ENCODE assay signal across 11 cellular contexts in genomic region chr14:102565331-102565887, GRCh38. TPM values are rescaled to one million over a fixed set of nuclear protein-coding genes. Genes with fewer than 3 reads are reported as not detected.
DNase-seq lines count a peak whose midpoint lies in the region; ATAC-seq and TF ChIP-seq lines count a peak whose summit lies in the region.
"Had no signal": no experiment of that assay in that cellular context is flagged by ENCODE, and none has a peak within 500 bp of the region (broad histone marks: within the 10 kb centered on the region; RNA-seq: fewer than 3 reads in every experiment).

No MANE protein-coding gene starts in this region.

- CTCF ChIA-PET in MCF 10A (lab: Yijun Ruan, JAX) = interaction anchor here (1.2 to 1.5 kb wide), 3 partner anchors 25 to 127 kb away, joined by 3 to 6 read pairs (median 5); no protein-coding TSS in a partner anchor

- TF ChIP-seq CTCF in MCF 10A (IDR thresholded peaks at IDR 0.05; ENCODE audit: unreplicated experiment) = no peak
- TF ChIP-seq CTCF in breast epithelium (IDR thresholded peaks at IDR 0.05) = no peak

- H3K4me3 Mint-ChIP-seq in MCF 10A (ENCODE audit: unreplicated experiment) (no peak overlapping the region), T-helper 17 cell (no peak overlapping the region)
- no peak overlapping the region for H3K4me3 Mint-ChIP-seq in stimulated activated naive CD8-positive, alpha-beta T cell treated with anti-CD3 and anti-CD28 coated beads, Interleukin-15, amount 100 ng/mL, for 72 hours
- H3K4me3 Mint-ChIP-seq in activated CD4-positive, alpha-beta T cell treated with anti-CD3 and anti-CD28 coated beads, Interleukin-2, amount 10 ng/mL, durations not matched to agents 24 days and 14 days = no peak overlapping the region
- H3K4me3 Mint-ChIP-seq: activated CD4-positive, alpha-beta memory T cell treated with anti-CD3 and anti-CD28 coated beads for 36 hours had no signal

- DNase-seq in MCF 10A (ENCODE audit: unreplicated experiment) (no peak), breast epithelium (ENCODE audit: low spot score in 2 of 2) (no peak), T-helper 17 cell (no peak), middle frontal gyrus (ENCODE audit: extremely low spot score, low spot score) (no peak)
- no peak for DNase-seq in stimulated activated naive CD8-positive, alpha-beta T cell treated with anti-CD3 and anti-CD28 coated beads, Interleukin-15, amount 100 ng/mL, for 72 hours
- DNase-seq in activated CD4-positive, alpha-beta T cell treated with anti-CD3 and anti-CD28 coated beads, Interleukin-2, amount 10 ng/mL, durations not matched to agents 24 days and 14 days = no peak
- no peak for DNase-seq in activated CD4-positive, alpha-beta T cell treated with anti-CD3 and anti-CD28 coated beads for 4 hours
- DNase-seq: activated CD4-positive, alpha-beta memory T cell treated with anti-CD3 and anti-CD28 coated beads for 36 hours; NCI-H226; stimulated activated naive CD4-positive, alpha-beta T cell had no signal

- peak; percentile 73 for ATAC-seq in HG03354 (IDR thresholded peaks at IDR 0.05; ENCODE audit: poor library complexity, severe bottlenecking, unreplicated experiment)
- ATAC-seq in T-helper 17 cell = peak; percentile 61
- ATAC-seq in stimulated activated naive CD8-positive, alpha-beta T cell treated with anti-CD3 and anti-CD28 coated beads, Interleukin-15, amount 100 ng/mL, for 72 hours = peak; percentile 19

- intact Hi-C loops in MCF 10A (cut with micrococcal nuclease) (no loop called here), breast epithelium (cut with DNase I; ENCODE audit: low total_unique reads) (no loop called here)
- intact Hi-C loops in activated CD4-positive, alpha-beta T cell treated with anti-CD3 and anti-CD28 coated beads, Interleukin-2, amount 10 ng/mL, durations not matched to agents 24 days and 14 days (cut with micrococcal nuclease) = no loop called here

- H3K27ac Mint-ChIP-seq in MCF 10A (ENCODE audit: low read depth, unreplicated experiment) (peak overlapping the region; percentile 39), T-helper 17 cell (peak overlapping the region; percentile 65)
- H3K27ac Mint-ChIP-seq in stimulated activated naive CD8-positive, alpha-beta T cell treated with anti-CD3 and anti-CD28 coated beads, Interleukin-15, amount 100 ng/mL, for 72 hours = no peak overlapping the region
- no peak overlapping the region for H3K27ac Mint-ChIP-seq in activated CD4-positive, alpha-beta T cell treated with anti-CD3 and anti-CD28 coated beads, Interleukin-2, amount 10 ng/mL, durations not matched to agents 24 days and 14 days
- H3K27ac Mint-ChIP-seq: activated CD4-positive, alpha-beta memory T cell treated with anti-CD3 and anti-CD28 coated beads for 36 hours had no signal

- H3K9me3 Mint-ChIP-seq in MCF 10A (ENCODE audit: unreplicated experiment) = no peaks in the 10 kb centered on the region
- H3K9me3 Mint-ChIP-seq in stimulated activated naive CD8-positive, alpha-beta T cell treated with anti-CD3 and anti-CD28 coated beads, Interleukin-15, amount 100 ng/mL, for 72 hours = no peaks in the 10 kb centered on the region
- no peaks in the 10 kb centered on the region for H3K9me3 Mint-ChIP-seq in activated CD4-positive, alpha-beta T cell treated with anti-CD3 and anti-CD28 coated beads, Interleukin-2, amount 10 ng/mL, durations not matched to agents 24 days and 14 days
- H3K9me3 Mint-ChIP-seq: activated CD4-positive, alpha-beta memory T cell treated with anti-CD3 and anti-CD28 coated beads for 36 hours had no signal

- no peaks in the 10 kb centered on the region for H3K36me3 Mint-ChIP-seq in MCF 10A (ENCODE audit: insufficient read depth, unreplicated experiment)
- H3K36me3 Mint-ChIP-seq in T-helper 17 cell (ENCODE audit: low read depth) = peaks cover 4% of the 10 kb centered on the region
- no peaks in the 10 kb centered on the region for H3K36me3 Mint-ChIP-seq in activated CD4-positive, alpha-beta T cell treated with anti-CD3 and anti-CD28 coated beads, Interleukin-2, amount 10 ng/mL, durations not matched to agents 24 days and 14 days (ENCODE audit: low read depth)
- H3K36me3 Mint-ChIP-seq: activated CD4-positive, alpha-beta memory T cell treated with anti-CD3 and anti-CD28 coated beads for 36 hours had no signal

- TF ChIP-seq POLR2A in breast epithelium (IDR thresholded peaks at IDR 0.05) = no peak

- H3K9me3 ChIP-seq in breast epithelium (no peaks in the 10 kb centered on the region), T-helper 17 cell (ENCODE audit: control insufficient read depth, low read length, poor library complexity, severe bottlenecking) (no peaks in the 10 kb centered on the region)

- no peak overlapping the region for H3K27ac ChIP-seq in breast epithelium

- POLR2A ChIA-PET in MCF 10A (lab: Yijun Ruan, JAX) = interaction anchor here (0.6 kb wide), 1 partner anchor 84 kb away, joined by 3 read pairs; no protein-coding TSS in a partner anchor

- no TSS peak for BruUV-seq in MCF 10A (replicated peaks; lab: Mats Ljungman, UMichigan)

- no peaks in the 10 kb centered on the region for H3K4me1 ChIP-seq in breast epithelium

- no peaks in the 10 kb centered on the region for H3K27me3 ChIP-seq in breast epithelium

- H3K27me3 Mint-ChIP-seq in MCF 10A (ENCODE audit: insufficient read depth, unreplicated experiment) (no peaks in the 10 kb centered on the region), T-helper 17 cell (no peaks in the 10 kb centered on the region)
- H3K27me3 Mint-ChIP-seq in stimulated activated naive CD8-positive, alpha-beta T cell treated with anti-CD3 and anti-CD28 coated beads, Interleukin-15, amount 100 ng/mL, for 72 hours = no peaks in the 10 kb centered on the region
- H3K27me3 Mint-ChIP-seq in activated CD4-positive, alpha-beta T cell treated with anti-CD3 and anti-CD28 coated beads, Interleukin-2, amount 10 ng/mL, durations not matched to agents 24 days and 14 days = no peaks in the 10 kb centered on the region
- H3K27me3 Mint-ChIP-seq: activated CD4-positive, alpha-beta memory T cell treated with anti-CD3 and anti-CD28 coated beads for 36 hours had no signal

- no peaks in the 10 kb centered on the region for H3K36me3 ChIP-seq in breast epithelium

- no peak overlapping the region for H3K4me3 ChIP-seq in breast epithelium

- H3K4me1 Mint-ChIP-seq in MCF 10A (ENCODE audit: insufficient read depth, unreplicated experiment) = peaks cover 11% of the 10 kb centered on the region
- H3K4me1 Mint-ChIP-seq in T-helper 17 cell = peaks cover 8% of the 10 kb centered on the region
- H3K4me1 Mint-ChIP-seq in stimulated activated naive CD8-positive, alpha-beta T cell treated with anti-CD3 and anti-CD28 coated beads, Interleukin-15, amount 100 ng/mL, for 72 hours = peaks cover 26% of the 10 kb centered on the region
- peaks cover 16% of the 10 kb centered on the region for H3K4me1 Mint-ChIP-seq in activated CD4-positive, alpha-beta T cell treated with anti-CD3 and anti-CD28 coated beads, Interleukin-2, amount 10 ng/mL, durations not matched to agents 24 days and 14 days

RNA-seq across cellular contexts. Expression of gene RCOR1, which starts 27.0 kb away (rescaled TPM):
- total RNA-seq in MCF 10A (2022) (45.6 and 55.9 TPM in 2 replicates), breast epithelium (10 to 100 TPM; 15.7 to 21.8 (median 20.3) TPM), T-helper 17 cell (10 to 100 TPM; 17.9 to 33.5 TPM)
- total RNA-seq in activated CD4-positive, alpha-beta T cell treated with anti-CD3 and anti-CD28 coated beads, Interleukin-2, amount 10 ng/mL, durations not matched to agents 24 days and 14 days = 21.8 and 24.0 TPM in 2 replicates

RNA-seq across cellular contexts. Expression of gene ANKRD9, which starts 55.8 kb away (rescaled TPM):
- total RNA-seq in MCF 10A (2022) (8.4 and 10.2 TPM in 2 replicates), breast epithelium (10 to 100 TPM; 10.4 to 24.9 (median 22.8) TPM), T-helper 17 cell (10 to 100 TPM in 1 of 2 donors, 1 to 10 TPM in 1; 3.3 to 17.6 TPM)
- total RNA-seq in activated CD4-positive, alpha-beta T cell treated with anti-CD3 and anti-CD28 coated beads, Interleukin-2, amount 10 ng/mL, durations not matched to agents 24 days and 14 days = 14.6 and 16.5 TPM in 2 replicates

Comparison
In these comparisons a context has a peak if more than half of its experiments do, and no peak if none do; other contexts are left out.
1. H3K27ac Mint-ChIP-seq: peak in MCF 10A (single experiment) and T-helper 17 cell (single experiment); none in stimulated activated naive CD8-positive, alpha-beta T cell treated with anti-CD3 and anti-CD28 coated beads, Interleukin-15, amount 100 ng/mL, for 72 hours (0 of 2) and activated CD4-positive, alpha-beta T cell treated with anti-CD3 and anti-CD28 coated beads, Interleukin-2, amount 10 ng/mL, durations not matched to agents 24 days and 14 days (single experiment).
2. ATAC-seq: peak in every context shown above with its lines; median percentile 73 in HG03354; 61 in T-helper 17 cell; 19 in stimulated activated naive CD8-positive, alpha-beta T cell treated with anti-CD3 and anti-CD28 coated beads, Interleukin-15, amount 100 ng/mL, for 72 hours.